ENCODE assay signal across 1 cellular context in genomic region chr16:20868890-20869289, GRCh38.
TF ChIP-seq lines count a peak whose summit lies in the region.

No MANE protein-coding gene starts in this region.

TF ChIP-seq in GM12878, 131 proteins besides CTCF, POLR2A, EP300 and RAD21:
- TF ChIP-seq PBX3 (IDR thresholded peaks at IDR 0.05; ENCODE audit: insufficient replicate concordance, low read depth, low read length) = no peak
- TF ChIP-seq FOXK2 (IDR thresholded peaks at IDR 0.05) = peak; percentile 28; the same call in 1 of the 2 replicates
- TF ChIP-seq USF1 (IDR thresholded peaks at IDR 0.05; ENCODE audit: borderline replicate concordance, extremely low read length, insufficient read depth, low read depth, low read length) = no peak
- no peak for TF ChIP-seq ZBED1 (IDR thresholded peaks at IDR 0.05; ENCODE audit: borderline replicate concordance)
- TF ChIP-seq SIN3A (IDR thresholded peaks at IDR 0.05; ENCODE audit: low read depth, low read length) = no peak
- no peak for TF ChIP-seq GATAD2B (conservative IDR thresholded peaks at IDR 0.05; ENCODE audit: low read depth)
- TF ChIP-seq SP1 (IDR thresholded peaks at IDR 0.05; ENCODE audit: low read depth, low read length) = no peak
